8 cellular contexts compared by ENCODE assay signal in genomic region chr4:140296335-140296753, GRCh38.
DNase-seq lines count a peak whose midpoint lies in the region; ATAC-seq and TF ChIP-seq lines count a peak whose summit lies in the region.

No MANE protein-coding gene starts in this region.

- H3K4me1 ChIP-seq in uterus = no peaks in the 10 kb centered on the region

- in situ Hi-C loops in astrocyte of the spinal cord (cut with HindIII; ENCODE audit: low sequenced_read_pairs) = no loop called here

- no peak for TF ChIP-seq POLR2A in uterus (IDR thresholded peaks at IDR 0.05)

- H3K27me3 ChIP-seq in uterus = no peaks in the 10 kb centered on the region

- ATAC-seq in left colon = no peak

- H3K4me3 ChIP-seq in astrocyte of the spinal cord (ENCODE audit: low read depth, low read length) (no peak overlapping the region), uterus (peak overlapping the region; percentile 5 to 14)

- DNase-seq in NCI-H526 (lab: John Stamatoyannopoulos, UW) (peak; percentile 8 to 53), NCI-H526 treated with DMSO at 0.1 percent for 48 hours (lab: John Stamatoyannopoulos, UW) (no peak), astrocyte of the spinal cord (ENCODE audit: low read depth, low spot score) (peak; percentile 78), left colon (peak; percentile 21 to 38), uterus (peak; percentile 81 to 91), hippocampal formation (lab: John Stamatoyannopoulos, UW) (no peak), NCI-H2196 treated with DMSO at 0.1 percent for 48 hours (lab: John Stamatoyannopoulos, UW; ENCODE audit: unreplicated experiment) (no peak)
- DNase-seq in activated effector memory CD4-positive, alpha-beta T cell treated with Interleukin-2 at 50 U/mL for 16 hours = no peak

- intact Hi-C loops in left colon (cut with DNase I, micrococcal nuclease) (no loop called here), uterus (cut with DNase I; ENCODE audit: low total_unique reads) (no loop called here)

- H3K36me3 ChIP-seq in uterus = no peaks in the 10 kb centered on the region

- TF ChIP-seq CTCF in astrocyte of the spinal cord (IDR thresholded peaks at IDR 0.05; ENCODE audit: low read depth, low read length) (no peak), uterus (IDR thresholded peaks at IDR 0.05) (peak in 2 of 4 experiments; percentile 20 to 21)

- H3K9me3 ChIP-seq in uterus = no peaks in the 10 kb centered on the region

- H3K27ac ChIP-seq in uterus = peak overlapping the region; percentile 74 to 82

Comparison
In these comparisons a context has a peak if more than half of its experiments do, and no peak if none do; other contexts are left out.
1. DNase-seq: peak in NCI-H526 (2 of 2), astrocyte of the spinal cord (single experiment), left colon (2 of 2) and uterus (2 of 2); none in NCI-H526 treated with DMSO at 0.1 percent for 48 hours (single experiment), activated effector memory CD4-positive, alpha-beta T cell treated with Interleukin-2 at 50 U/mL for 16 hours (single experiment), hippocampal formation (0 of 2) and NCI-H2196 treated with DMSO at 0.1 percent for 48 hours (single experiment).